8 cellular contexts compared by ENCODE assay signal in the genomic region with DNA sequence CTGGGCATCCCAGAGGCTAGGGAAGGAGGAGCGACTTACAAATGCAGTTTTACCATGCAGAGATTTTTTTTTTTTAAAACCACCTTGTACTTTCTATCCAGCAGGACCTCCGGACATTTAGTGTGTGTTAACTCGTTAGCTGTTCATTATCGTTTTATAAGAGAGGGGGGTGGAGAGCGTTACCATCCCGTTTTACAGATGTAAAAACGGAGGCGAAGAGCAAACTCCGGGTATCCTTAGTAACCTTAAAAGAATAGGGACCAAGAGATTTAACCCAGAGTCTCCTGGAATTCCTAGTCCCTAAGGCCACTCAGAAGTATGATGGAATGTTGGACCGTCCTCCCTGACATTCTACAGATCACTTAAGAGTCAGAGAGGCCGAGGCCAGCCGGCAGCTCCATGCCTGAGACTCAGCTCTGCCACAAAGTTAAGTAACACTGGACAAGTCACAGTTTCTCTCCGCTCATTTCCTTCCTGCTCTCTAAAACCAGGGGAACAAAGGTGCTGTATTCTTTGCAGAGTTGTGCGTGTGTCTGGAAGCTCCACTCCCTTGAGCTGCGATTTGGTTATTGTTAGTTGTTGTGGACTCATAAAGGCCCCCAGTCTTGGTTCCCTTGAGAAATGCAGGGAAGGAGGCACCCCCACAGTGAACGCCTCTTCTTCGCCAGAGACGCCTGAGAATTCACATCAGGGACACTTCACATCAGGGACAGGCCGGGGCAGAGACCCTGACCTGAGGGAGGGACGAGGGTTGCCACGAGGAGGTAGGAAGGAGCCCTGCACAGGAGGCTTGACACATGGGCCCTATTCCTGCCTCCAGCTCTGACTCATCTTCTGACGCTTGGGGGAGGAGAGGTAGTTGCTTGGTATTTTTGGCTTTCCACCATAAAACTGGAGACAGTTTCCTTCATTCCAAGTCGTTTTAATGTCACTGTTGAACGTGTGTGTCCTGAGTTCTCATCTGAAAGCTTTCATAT. TPM values are rescaled to one million over a fixed set of nuclear protein-coding genes. Genes with fewer than 3 reads are reported as not detected.
DNase-seq lines count a peak whose midpoint lies in the region; ATAC-seq and TF ChIP-seq lines count a peak whose summit lies in the region.

No MANE protein-coding gene starts in this region.

- H3K4me1 ChIP-seq in cardiac muscle cell (ENCODE audit: low read depth) (peaks cover 24% of the 10 kb centered on the region), prostate gland (replicated peaks) (peaks cover 6% of the 10 kb centered on the region)

- TF ChIP-seq POLR2A in prostate gland (IDR thresholded peaks at IDR 0.05) = peak; percentile 57

- DNase-seq in NCI-H2227 (lab: John Stamatoyannopoulos, UW; ENCODE audit: unreplicated experiment) = peak; percentile 26
- DNase-seq in NCI-H2227 treated with DMSO at 0.1 percent for 48 hours (lab: John Stamatoyannopoulos, UW) = no peak
- peak; percentile 18 for DNase-seq in NCI-H446 treated with DMSO at 0.1 percent for 48 hours (lab: John Stamatoyannopoulos, UW)
- DNase-seq in activated naive CD8-positive, alpha-beta T cell treated with anti-CD3 and anti-CD28 coated beads, Interleukin-2, amount 10 ng/mL, durations not matched to agents 7 days and 5 days = no peak
- DNase-seq in cardiac muscle cell (ENCODE audit: low read depth in 1 of 2, low spot score in 1 of 2) = peak; percentile 76 to 84
- DNase-seq in prostate gland (ENCODE audit: low spot score) = peak; percentile 58
- no peak for DNase-seq in stimulated activated naive CD4-positive, alpha-beta T cell treated with Interleukin-2 at 50 U/mL for 16 hours (lab: John Stamatoyannopoulos, UW)
- DNase-seq in NCI-H128 (lab: John Stamatoyannopoulos, UW; ENCODE audit: unreplicated experiment) = no peak

- peak overlapping the region; percentile 80 for H3K27ac Mint-ChIP-seq in activated naive CD8-positive, alpha-beta T cell treated with anti-CD3 and anti-CD28 coated beads, Interleukin-2, amount 10 ng/mL, durations not matched to agents 7 days and 5 days

- intact Hi-C loops in prostate gland (cut with DNase I) = loop anchor here (2.0 kb wide), 1 partner anchor 84 kb away; the partner anchor contains the start of genes ACACA and TADA2A

- 20% methylated on average over 24 of the region's 24 CpGs for whole genome bisulfite sequencing in prostate gland

- POLR2A ChIA-PET in activated naive CD8-positive, alpha-beta T cell treated with anti-CD3 and anti-CD28 coated beads, Interleukin-2, amount 10 ng/mL, durations not matched to agents 7 days and 5 days (lab: Charles Lee) = interaction anchor here (0.6 kb wide), 2 partner anchors 18 to 84 kb away, joined by 3 to 7 read pairs; partner anchors contain the start of genes ACACA and TADA2A

- H3K4me3 ChIP-seq in cardiac muscle cell (peak overlapping the region; percentile 66), prostate gland (peak overlapping the region; percentile 81 to 85)

- H3K27me3 ChIP-seq in cardiac muscle cell (peaks cover 3% of the 10 kb centered on the region), prostate gland (replicated peaks; ENCODE audit: insufficient read depth) (no peaks in the 10 kb centered on the region)

- H3K4me3 Mint-ChIP-seq in activated naive CD8-positive, alpha-beta T cell treated with anti-CD3 and anti-CD28 coated beads, Interleukin-2, amount 10 ng/mL, durations not matched to agents 7 days and 5 days = peak overlapping the region; percentile 91

- no peaks in the 10 kb centered on the region for H3K36me3 Mint-ChIP-seq in activated naive CD8-positive, alpha-beta T cell treated with anti-CD3 and anti-CD28 coated beads, Interleukin-2, amount 10 ng/mL, durations not matched to agents 7 days and 5 days

- H3K27me3 Mint-ChIP-seq in activated naive CD8-positive, alpha-beta T cell treated with anti-CD3 and anti-CD28 coated beads, Interleukin-2, amount 10 ng/mL, durations not matched to agents 7 days and 5 days = no peaks in the 10 kb centered on the region

- H3K4me1 Mint-ChIP-seq in activated naive CD8-positive, alpha-beta T cell treated with anti-CD3 and anti-CD28 coated beads, Interleukin-2, amount 10 ng/mL, durations not matched to agents 7 days and 5 days = peaks cover 24% of the 10 kb centered on the region

- H3K9me3 ChIP-seq in cardiac muscle cell (ENCODE audit: low read depth) = no peaks in the 10 kb centered on the region
- H3K9me3 ChIP-seq in prostate gland = no peaks in the 10 kb centered on the region

- H3K27ac ChIP-seq in cardiac muscle cell = peak overlapping the region; percentile 90
- peak overlapping the region; percentile 81 to 83 for H3K27ac ChIP-seq in prostate gland

- ATAC-seq in activated naive CD8-positive, alpha-beta T cell treated with anti-CD3 and anti-CD28 coated beads, Interleukin-2, amount 10 ng/mL, durations not matched to agents 7 days and 5 days (ENCODE audit: low read depth) = no peak

- TF ChIP-seq CTCF in cardiac muscle cell (IDR thresholded peaks at IDR 0.05; ENCODE audit: low read depth, low read length) = no peak
- no peak for TF ChIP-seq CTCF in prostate gland (IDR thresholded peaks at IDR 0.05)

- H3K36me3 ChIP-seq in cardiac muscle cell = no peaks in the 10 kb centered on the region
- H3K36me3 ChIP-seq in prostate gland = no peaks in the 10 kb centered on the region

- H3K9me3 Mint-ChIP-seq in activated naive CD8-positive, alpha-beta T cell treated with anti-CD3 and anti-CD28 coated beads, Interleukin-2, amount 10 ng/mL, durations not matched to agents 7 days and 5 days = no peaks in the 10 kb centered on the region

RNA-seq across cellular contexts. Expression of gene DUSP14, which starts 1.2 kb away (rescaled TPM):
- 1 to 10 TPM; 7.2 to 7.7 TPM for total RNA-seq in activated naive CD8-positive, alpha-beta T cell treated with anti-CD3 and anti-CD28 coated beads, Interleukin-2, amount 10 ng/mL, durations not matched to agents 7 days and 5 days
- total RNA-seq in cardiac muscle cell = 23.0 and 40.4 TPM in 2 replicates
- 29.7 and 39.0 TPM in 2 replicates for polyA plus RNA-seq in cardiac muscle cell
- total RNA-seq in prostate gland = 10 to 100 TPM; 28.7 to 31.0 TPM

Comparison
In these comparisons a context has a peak if more than half of its experiments do, and no peak if none do; other contexts are left out.
1. DNase-seq: peak in NCI-H2227 (single experiment), NCI-H446 treated with DMSO at 0.1 percent for 48 hours (single experiment), cardiac muscle cell (2 of 2) and prostate gland (single experiment); none in NCI-H2227 treated with DMSO at 0.1 percent for 48 hours (single experiment), activated naive CD8-positive, alpha-beta T cell treated with anti-CD3 and anti-CD28 coated beads, Interleukin-2, amount 10 ng/mL, durations not matched to agents 7 days and 5 days (single experiment), stimulated activated naive CD4-positive, alpha-beta T cell treated with Interleukin-2 at 50 U/mL for 16 hours (single experiment) and NCI-H128 (single experiment).